ENCODE assay signal across 1 cellular context in genomic region chr17:18226284-18226945, GRCh38.
TF ChIP-seq lines count a peak whose summit lies in the region.

No MANE protein-coding gene starts in this region.

TF ChIP-seq in HepG2, 621 proteins besides CTCF, POLR2A, EP300 and RAD21:
- TF ChIP-seq AFF4 (CRISPR knock-in tag; IDR thresholded peaks at IDR 0.05) = no peak
- TF ChIP-seq ZNF746 (CRISPR knock-in tag; IDR thresholded peaks at IDR 0.05) = no peak
- no peak for TF ChIP-seq ZHX2 (IDR thresholded peaks at IDR 0.05; ENCODE audit: low read depth)
- TF ChIP-seq ZHX2 (CRISPR knock-in tag; IDR thresholded peaks at IDR 0.05; ENCODE audit: borderline replicate concordance) = no peak
- TF ChIP-seq SALL1 (CRISPR knock-in tag; IDR thresholded peaks at IDR 0.05) = 0 out of 2 replicates have a peak, but pooled peaks have one; percentile 4
- TF ChIP-seq, protein P1, sequence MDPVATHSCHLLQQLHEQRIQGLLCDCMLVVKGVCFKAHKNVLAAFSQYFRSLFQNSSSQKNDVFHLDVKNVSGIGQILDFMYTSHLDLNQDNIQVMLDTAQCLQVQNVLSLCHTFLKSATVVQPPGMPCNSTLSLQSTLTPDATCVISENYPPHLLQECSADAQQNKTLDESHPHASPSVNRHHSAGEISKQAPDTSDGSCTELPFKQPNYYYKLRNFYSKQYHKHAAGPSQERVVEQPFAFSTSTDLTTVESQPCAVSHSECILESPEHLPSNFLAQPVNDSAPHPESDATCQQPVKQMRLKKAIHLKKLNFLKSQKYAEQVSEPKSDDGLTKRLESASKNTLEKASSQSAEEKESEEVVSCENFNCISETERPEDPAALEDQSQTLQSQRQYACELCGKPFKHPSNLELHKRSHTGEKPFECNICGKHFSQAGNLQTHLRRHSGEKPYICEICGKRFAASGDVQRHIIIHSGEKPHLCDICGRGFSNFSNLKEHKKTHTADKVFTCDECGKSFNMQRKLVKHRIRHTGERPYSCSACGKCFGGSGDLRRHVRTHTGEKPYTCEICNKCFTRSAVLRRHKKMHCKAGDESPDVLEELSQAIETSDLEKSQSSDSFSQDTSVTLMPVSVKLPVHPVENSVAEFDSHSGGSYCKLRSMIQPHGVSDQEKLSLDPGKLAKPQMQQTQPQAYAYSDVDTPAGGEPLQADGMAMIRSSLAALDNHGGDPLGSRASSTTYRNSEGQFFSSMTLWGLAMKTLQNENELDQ (CRISPR knock-in tag; IDR thresholded peaks at IDR 0.05; ENCODE audit: borderline replicate concordance) = no peak
- TF ChIP-seq PATZ1 (CRISPR knock-in tag; IDR thresholded peaks at IDR 0.05) = peak; percentile 41; the same call in 1 of the 2 replicates
- no peak for TF ChIP-seq HNF4G (IDR thresholded peaks at IDR 0.05; ENCODE audit: borderline replicate concordance, low read depth, low read length)
- 0 out of 2 replicates have a peak, but pooled peaks have one; percentile 27 for TF ChIP-seq HNF4G (CRISPR knock-in tag; IDR thresholded peaks at IDR 0.05; ENCODE audit: borderline replicate concordance, low read depth)
- no peak for TF ChIP-seq ZBTB44 (CRISPR knock-in tag; IDR thresholded peaks at IDR 0.05)
- no peak for TF ChIP-seq ZNF775 (CRISPR knock-in tag; IDR thresholded peaks at IDR 0.05; ENCODE audit: borderline replicate concordance)
- no peak for TF ChIP-seq TAF15 (IDR thresholded peaks at IDR 0.05; ENCODE audit: low read depth, low read length, poor library complexity, severe bottlenecking)
TF ChIP-seq in HepG2: peak in this region for 3.
